Comparison of ENCODE assay signal across 21 cellular contexts in genomic region chr3:152030320-152030719, GRCh38.
"Had no signal": no experiment of that assay in that cellular context is flagged by ENCODE, and none has a peak within 500 bp of the region (broad histone marks: within the 10 kb centered on the region; RNA-seq: fewer than 3 reads in every experiment).

No MANE protein-coding gene starts in this region.

- H3K4me2 ChIP-seq: smooth muscle cell had no signal

- H3K27me3 ChIP-seq: dorsolateral prefrontal cortex had no signal

- H3K9me3 ChIP-seq: lower lobe of right lung had no signal

- H3K4me3 ChIP-seq: dorsolateral prefrontal cortex, lower lobe of right lung, smooth muscle cell had no signal

- FAIRE-seq: colon had no signal

- H3K27ac ChIP-seq: dorsolateral prefrontal cortex, epithelial cell of prostate, lower lobe of right lung had no signal

- DNase-seq: activated CD4-positive, alpha-beta T cell treated with anti-CD3 and anti-CD28 coated beads for 1 hour; activated CD4-positive, alpha-beta T cell treated with anti-CD3 and anti-CD28 coated beads, Interleukin-2, amount 50 U/mL, for 1 hour; activated CD8-positive, alpha-beta T cell treated with anti-CD3 and anti-CD28 coated beads, Interleukin-2, amount 10 ng/mL, durations not matched to agents 7 days and 5 days; activated T-cell treated with anti-CD3 and anti-CD28 coated beads, Interleukin-2, amount 50 U/mL, for 1 hour; aorta; dorsolateral prefrontal cortex; effector memory CD8-positive, alpha-beta T cell; foreskin fibroblast; lower lobe of right lung; naive thymus-derived CD4-positive, alpha-beta T cell; occipital lobe; posterior cingulate gyrus; stimulated activated CD4-positive, alpha-beta T cell treated with anti-CD3 and anti-CD28 coated beads, Interleukin-2, amount 100 ng/mL, for 48 hours; stimulated activated naive CD4-positive, alpha-beta T cell; T-helper 1 cell had no signal

- H3K36me3 ChIP-seq: lower lobe of right lung had no signal

- ATAC-seq: activated CD8-positive, alpha-beta T cell treated with anti-CD3 and anti-CD28 coated beads, Interleukin-2, amount 10 ng/mL, durations not matched to agents 7 days and 5 days; activated naive CD4-positive, alpha-beta T cell treated with anti-CD3 and anti-CD28 coated beads, Interleukin-2, amount 50 U/mL, for 72 hours; effector memory CD8-positive, alpha-beta T cell; left lobe of liver; lower lobe of right lung; naive thymus-derived CD4-positive, alpha-beta T cell; sciatic nerve had no signal
